ENCODE assay signal across 8 cellular contexts in the genomic region with DNA sequence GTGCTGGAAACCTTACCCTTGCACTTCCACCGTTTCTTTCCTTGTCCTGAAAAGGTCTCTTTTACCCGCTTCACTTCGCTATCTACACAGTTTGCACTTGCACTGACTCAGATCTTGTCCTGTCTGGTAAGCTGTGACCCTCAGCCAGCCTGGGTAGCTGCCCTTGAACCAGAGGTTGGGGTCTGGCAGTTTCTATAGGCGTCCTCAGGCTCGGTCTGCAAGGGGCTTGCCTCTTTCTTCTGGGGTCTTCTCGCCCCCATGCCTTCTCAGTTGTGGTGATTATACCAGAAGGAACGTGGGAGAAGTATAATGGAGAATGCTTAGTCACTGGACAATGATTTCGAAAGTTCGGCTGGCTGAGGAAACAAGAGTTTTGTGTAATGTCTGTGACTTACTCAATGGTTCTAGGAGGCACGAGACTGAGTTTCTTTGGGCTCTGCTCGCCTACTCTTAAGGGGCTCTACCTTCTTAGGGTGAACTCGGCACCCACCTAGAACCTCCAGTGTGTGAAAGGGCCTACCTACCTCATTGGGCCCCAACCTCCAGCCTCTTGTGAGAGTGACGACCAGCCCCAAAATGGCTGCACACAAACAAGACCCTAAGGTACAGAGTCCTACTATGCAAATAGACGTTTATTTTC. TPM values are rescaled to one million over a fixed set of nuclear protein-coding genes. Genes with fewer than 3 reads are reported as not detected.
A peak's percentile ranks its signal among the peaks of the same experiment; 100 is the strongest.
DNase-seq lines count a peak whose midpoint lies in the region; ATAC-seq and TF ChIP-seq lines count a peak whose summit lies in the region.

No MANE protein-coding gene starts in this region.

- no peak overlapping the region for H3K4me3 Mint-ChIP-seq in stimulated activated memory B cell treated with anti-CD40 and anti-IgM and Interleukin-4, amounts not matched to agents 10 μg/mL and 1 μg/mL and 100 μg/mL, for 72 hours

- peaks cover 2% of the 10 kb centered on the region for H3K4me1 Mint-ChIP-seq in stimulated activated memory B cell treated with anti-CD40 and anti-IgM and Interleukin-4, amounts not matched to agents 10 μg/mL and 1 μg/mL and 100 μg/mL, for 72 hours

- BruUV-seq in OCI-LY7 (replicated peaks; lab: Mats Ljungman, UMichigan), result no TSS peak

- no peaks in the 10 kb centered on the region for H4K20me1 ChIP-seq in OCI-LY7 (ENCODE audit: insufficient read depth, low read length)

- peak overlapping the region; percentile 93 for H3K4me3 ChIP-seq in AG10803 (ENCODE audit: low read length)
- H3K4me3 ChIP-seq in OCI-LY7 (ENCODE audit: low read depth, low read length, poor library complexity, severe bottlenecking), result peak overlapping the region; percentile 69

- H3K36me3 Mint-ChIP-seq in stimulated activated memory B cell treated with anti-CD40 and anti-IgM and Interleukin-4, amounts not matched to agents 10 μg/mL and 1 μg/mL and 100 μg/mL, for 72 hours, result no peaks in the 10 kb centered on the region

- no peaks in the 10 kb centered on the region for H3K9me3 Mint-ChIP-seq in stimulated activated memory B cell treated with anti-CD40 and anti-IgM and Interleukin-4, amounts not matched to agents 10 μg/mL and 1 μg/mL and 100 μg/mL, for 72 hours

- H2AFZ ChIP-seq in OCI-LY7 (ENCODE audit: low read length), result peak overlapping the region; percentile 63

- CTCF ChIA-PET in OCI-LY7 (lab: Charles Lee; ENCODE audit: unreplicated experiment), result no interaction called here

- H3K9me2 ChIP-seq in OCI-LY7 (ENCODE audit: insufficient read depth, low read length), result no peaks in the 10 kb centered on the region

- peak overlapping the region; percentile 78 for H3K4me2 ChIP-seq in OCI-LY7 (ENCODE audit: low read length)

- H3K4me1 ChIP-seq in OCI-LY7 (ENCODE audit: insufficient read depth, low read length, poor library complexity, severe bottlenecking), result peaks cover 16% of the 10 kb centered on the region

- peak overlapping the region; percentile 35 for H3K27ac ChIP-seq in OCI-LY7 (ENCODE audit: low read depth, low read length, poor library complexity, severe bottlenecking)

- POLR2A ChIA-PET in OCI-LY7 (lab: Charles Lee), result interaction anchor here (0.6 to 1.6 kb wide), 3 partner anchors 8 to 135 kb away, joined by 3 to 5 read pairs (median 3); no protein-coding TSS in a partner anchor

- intact Hi-C loops in OCI-LY7 (cut with micrococcal nuclease; ENCODE audit: unreplicated experiment), result loop anchor here (2.0 kb wide), 2 partner anchors 140 to 656 kb away; a partner anchor contains a TSS

- ATAC-seq in GM18858 (IDR thresholded peaks at IDR 0.05; ENCODE audit: unreplicated experiment) (peak; percentile 7), HG03045 (IDR thresholded peaks at IDR 0.05; ENCODE audit: unreplicated experiment) (peak; percentile 24)
- ATAC-seq in stimulated activated memory B cell treated with anti-CD40 and anti-IgM and Interleukin-4, amounts not matched to agents 10 μg/mL and 1 μg/mL and 100 μg/mL, for 72 hours, result peak; percentile 66

- no peaks in the 10 kb centered on the region for H3K36me3 ChIP-seq in OCI-LY7 (ENCODE audit: insufficient read depth, low read length)

- no peaks in the 10 kb centered on the region for H3K79me2 ChIP-seq in OCI-LY7 (ENCODE audit: insufficient read depth, low read depth, low read length)

- H3K9me3 ChIP-seq in OCI-LY7 (ENCODE audit: low read length), result no peaks in the 10 kb centered on the region

- no peak overlapping the region for H3K27ac Mint-ChIP-seq in stimulated activated memory B cell treated with anti-CD40 and anti-IgM and Interleukin-4, amounts not matched to agents 10 μg/mL and 1 μg/mL and 100 μg/mL, for 72 hours

- H3K27me3 Mint-ChIP-seq in stimulated activated memory B cell treated with anti-CD40 and anti-IgM and Interleukin-4, amounts not matched to agents 10 μg/mL and 1 μg/mL and 100 μg/mL, for 72 hours, result no peaks in the 10 kb centered on the region

- TF ChIP-seq CTCF in AG10803 (conservative IDR thresholded peaks at IDR 0.05; ENCODE audit: low read length), result no peak
- TF ChIP-seq CTCF in OCI-LY7 (conservative IDR thresholded peaks at IDR 0.05; ENCODE audit: low read length), result no peak

- DNase-seq in AG10803 (ENCODE audit: low read depth) (peak; percentile 93), OCI-LY7 (ENCODE audit: low spot score) (no peak), astrocyte of the hippocampus (ENCODE audit: low read depth, low spot score) (peak; percentile 65), iris pigment epithelial cell (ENCODE audit: low read depth) (peak; percentile 91), T-helper 9 cell (no peak)

RNA-seq across cellular contexts. Expression of a gene that starts 6.9 kb away (rescaled TPM):
- total RNA-seq in OCI-LY7 (2014; rRNA removed; shearing (Covaris generic)), result 17.2 and 23.1 TPM in 2 replicates
- total RNA-seq in OCI-LY7 (2022), result 23.0 and 24.8 TPM in 2 replicates

Comparison
In these comparisons a context has a peak if more than half of its experiments do, and no peak if none do; other contexts are left out.
1. DNase-seq: peak in AG10803 (single experiment), astrocyte of the hippocampus (single experiment) and iris pigment epithelial cell (single experiment); none in OCI-LY7 (single experiment) and T-helper 9 cell (single experiment).
2. ATAC-seq: peak in every context shown above with its lines; median percentile 66 in stimulated activated memory B cell treated with anti-CD40 and anti-IgM and Interleukin-4, amounts not matched to agents 10 μg/mL and 1 μg/mL and 100 μg/mL, for 72 hours; 24 in HG03045; 7 in GM18858.